In the genomic region with DNA sequence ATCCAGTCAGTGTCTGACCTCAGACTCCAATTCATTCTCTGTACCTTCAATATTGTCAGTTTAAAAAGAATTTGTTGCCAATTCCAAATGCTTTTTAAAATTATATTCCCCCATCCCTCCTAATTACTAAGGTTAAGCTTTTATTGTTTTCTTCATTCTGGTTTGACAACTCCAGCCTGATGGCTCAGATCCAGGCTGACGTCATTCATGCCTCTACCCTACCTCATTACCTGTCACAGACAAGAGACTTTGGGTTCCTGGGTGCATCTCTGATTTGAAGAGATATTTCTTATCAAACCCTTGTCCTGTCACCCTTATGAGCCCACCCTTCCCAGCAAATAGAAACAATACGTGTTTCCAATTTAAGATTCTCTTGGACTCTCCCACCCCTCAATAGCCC, we compare ENCODE assay signal across 30 cellular contexts.
"Had no signal": no experiment of that assay in that cellular context is flagged by ENCODE, and none has a peak within 500 bp of the region (broad histone marks: within the 10 kb centered on the region; RNA-seq: fewer than 3 reads in every experiment).

No MANE protein-coding gene starts in this region.

- ATAC-seq: activated T-cell treated with anti-CD3 and anti-CD28 coated beads, Interleukin-2, amount 50 U/mL, for 72 hours; effector memory CD8-positive, alpha-beta T cell had no signal

- H3K9me3 Mint-ChIP-seq: activated CD4-positive, alpha-beta T cell treated with anti-CD3 and anti-CD28 coated beads, Interleukin-2, amount 10 ng/mL, durations not matched to agents 7 days and 5 days; T-helper 1 cell treated with Interleukin-12 subunit alpha and Interleukin-12 subunit beta and Interleukin-4 antibody, amounts not matched to agents 30 μg/mL and 1 μg/mL, for 36 hours had no signal

- H3K27ac ChIP-seq: brain microvascular endothelial cell, epithelial cell of prostate had no signal

- H3K36me3 ChIP-seq: brain microvascular endothelial cell had no signal

- FAIRE-seq: astrocyte, colon, frontal cortex had no signal

- H3K36me3 Mint-ChIP-seq: activated naive CD8-positive, alpha-beta T cell had no signal

- H3K27ac Mint-ChIP-seq: activated CD4-positive, alpha-beta memory T cell treated with anti-CD3 and anti-CD28 coated beads, Interleukin-2, amount 10 ng/mL, durations not matched to agents 7 days and 5 days; activated CD4-positive, alpha-beta T cell treated with anti-CD3 and anti-CD28 coated beads, Interleukin-2, amount 10 ng/mL, durations not matched to agents 7 days and 5 days; activated naive CD8-positive, alpha-beta T cell; activated T-cell treated with anti-CD3 and anti-CD28 coated beads, Interleukin-2, amount 50 U/mL, for 24 hours; activated T-cell treated with anti-CD3 and anti-CD28 coated beads, Interleukin-2, amount 50 U/mL, for 72 hours; effector memory CD8-positive, alpha-beta T cell; T-helper 1 cell treated with Interleukin-12 subunit alpha and Interleukin-12 subunit beta and Interleukin-4 antibody, amounts not matched to agents 30 μg/mL and 1 μg/mL, for 36 hours had no signal

- H3K27me3 Mint-ChIP-seq: activated CD4-positive, alpha-beta memory T cell treated with anti-CD3 and anti-CD28 coated beads, Interleukin-2, amount 10 ng/mL, durations not matched to agents 7 days and 5 days; activated CD4-positive, alpha-beta T cell treated with anti-CD3 and anti-CD28 coated beads, Interleukin-2, amount 10 ng/mL, durations not matched to agents 7 days and 5 days; activated naive CD8-positive, alpha-beta T cell; activated T-cell treated with anti-CD3 and anti-CD28 coated beads, Interleukin-2, amount 50 U/mL, for 24 hours; effector memory CD8-positive, alpha-beta T cell had no signal

- H3K27me3 ChIP-seq: brain microvascular endothelial cell had no signal

- DNase-seq: activated CD4-positive, alpha-beta memory T cell treated with anti-CD3 and anti-CD28 coated beads, Interleukin-2, amount 10 ng/mL, durations not matched to agents 7 days and 5 days; activated CD4-positive, alpha-beta T cell treated with anti-CD3 and anti-CD28 coated beads for 1 hour; activated CD4-positive, alpha-beta T cell treated with anti-CD3 and anti-CD28 coated beads for 4 hours; activated CD4-positive, alpha-beta T cell treated with anti-CD3 and anti-CD28 coated beads, Interleukin-2, amount 10 ng/mL, durations not matched to agents 7 days and 5 days; activated CD4-positive, alpha-beta T cell treated with anti-CD3 and anti-CD28 coated beads, Interleukin-2, amount 50 U/mL, for 4 hours; activated CD8-positive, alpha-beta memory T cell treated with anti-CD3 and anti-CD28 coated beads, Interleukin-2, amount 50 U/mL, for 48 hours; activated gamma-delta T cell; activated naive CD4-positive, alpha-beta T cell; activated naive CD4-positive, alpha-beta T cell treated with anti-CD3 and anti-CD28 coated beads, Interleukin-2, amount 50 U/mL, for 16 hours; activated T-cell treated with anti-CD3 and anti-CD28 coated beads for 4 hours; activated T-cell treated with anti-CD3 and anti-CD28 coated beads, Interleukin-2, amount 50 U/mL, for 24 hours; activated T-cell treated with anti-CD3 and anti-CD28 coated beads, Interleukin-2, amount 50 U/mL, for 72 hours; amniotic stem cell; anterior cingulate cortex; brain microvascular endothelial cell; caudate nucleus; cortex of kidney; dermis blood vessel endothelial cell; effector CD4-positive, alpha-beta T cell; effector memory CD8-positive, alpha-beta T cell; foreskin fibroblast; head of caudate nucleus; hippocampal formation; T-helper 9 cell had no signal

- H3K4me3 Mint-ChIP-seq: activated CD4-positive, alpha-beta memory T cell treated with anti-CD3 and anti-CD28 coated beads, Interleukin-2, amount 10 ng/mL, durations not matched to agents 7 days and 5 days; activated CD4-positive, alpha-beta T cell treated with anti-CD3 and anti-CD28 coated beads, Interleukin-2, amount 10 ng/mL, durations not matched to agents 7 days and 5 days; activated naive CD8-positive, alpha-beta T cell; activated T-cell treated with anti-CD3 and anti-CD28 coated beads, Interleukin-2, amount 50 U/mL, for 24 hours; activated T-cell treated with anti-CD3 and anti-CD28 coated beads, Interleukin-2, amount 50 U/mL, for 72 hours; effector memory CD8-positive, alpha-beta T cell; T-helper 1 cell treated with Interleukin-12 subunit alpha and Interleukin-12 subunit beta and Interleukin-4 antibody, amounts not matched to agents 30 μg/mL and 1 μg/mL, for 36 hours had no signal
